11 cellular contexts compared by ENCODE assay signal in the genomic region with DNA sequence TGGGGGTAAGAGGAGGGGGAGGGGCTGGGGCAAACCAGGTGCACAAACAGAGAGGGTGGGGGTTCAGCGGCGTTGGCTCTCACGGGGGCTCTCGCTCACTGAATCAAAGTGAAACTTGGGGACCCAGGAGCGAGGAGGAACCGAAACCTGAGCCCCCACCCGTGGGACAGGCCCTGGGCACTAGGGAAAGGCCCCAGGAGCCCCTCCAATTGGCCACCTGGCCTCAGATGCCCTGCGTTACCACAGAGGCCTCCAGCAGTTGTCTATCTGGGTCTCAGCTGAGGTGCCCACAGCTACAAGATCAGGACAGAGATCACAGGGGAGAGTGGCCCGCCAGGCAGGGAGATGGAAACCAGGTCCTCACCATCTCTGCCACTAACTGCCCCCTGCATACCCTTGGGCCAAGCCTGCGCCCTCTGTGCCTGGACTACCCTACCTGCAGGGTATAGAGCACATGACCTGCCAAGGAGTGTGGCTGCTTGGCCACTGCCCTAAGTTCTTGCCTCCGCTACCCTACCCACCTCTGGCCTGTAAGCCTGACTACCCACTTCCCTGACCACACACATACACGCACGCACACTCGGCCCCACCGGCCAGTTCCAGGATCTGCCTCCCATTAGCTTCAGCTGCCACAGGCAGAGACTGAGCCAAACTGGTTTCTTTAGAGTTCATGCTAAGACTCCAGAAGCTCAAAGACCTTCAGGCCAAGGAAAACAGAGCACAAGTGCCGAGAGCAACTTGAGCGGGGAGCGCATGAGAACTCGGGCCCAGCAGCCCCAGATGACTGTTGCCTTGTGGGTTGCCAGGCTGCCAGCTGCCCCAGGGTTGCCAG. TPM values are rescaled to one million over a fixed set of nuclear protein-coding genes. Genes with fewer than 3 reads are reported as not detected.
DNase-seq lines count a peak whose midpoint lies in the region; ATAC-seq and TF ChIP-seq lines count a peak whose summit lies in the region.
"Had no signal": no experiment of that assay in that cellular context is flagged by ENCODE, and none has a peak within 500 bp of the region (broad histone marks: within the 10 kb centered on the region; RNA-seq: fewer than 3 reads in every experiment).

No MANE protein-coding gene starts in this region.

- intact Hi-C loops in ascending aorta (cut with DNase I): no loop called here
- intact Hi-C loops in left lung (cut with DNase I): loop anchor here in 1 of 2 donors (10.0 kb wide), 1 partner anchor 129 kb away; no protein-coding TSS in a partner anchor

- H3K27ac ChIP-seq in DOHH2 (ENCODE audit: low read depth, low read length) (peak overlapping the region; percentile 11), Karpas-422 (ENCODE audit: low read length) (peak overlapping the region; percentile 76), ascending aorta (no peak overlapping the region), left lung (no peak overlapping the region)

- H3K36me3 ChIP-seq in DOHH2 (ENCODE audit: control insufficient read depth, low read length) (peaks cover 96% of the 10 kb centered on the region), Karpas-422 (ENCODE audit: insufficient read depth, low read length) (peaks cover 91% of the 10 kb centered on the region), BE2C (peaks cover 44% of the 10 kb centered on the region), ascending aorta (no peaks in the 10 kb centered on the region), left lung (no peaks in the 10 kb centered on the region)

- peak overlapping the region; percentile 52; the same call in 1 of the 2 replicates for H3K4me2 ChIP-seq in DOHH2 (ENCODE audit: low read length)
- H3K4me2 ChIP-seq in Karpas-422 (ENCODE audit: low read depth, low read length, poor library complexity, severe bottlenecking): no peak overlapping the region

- H3K9me3 ChIP-seq in DOHH2 (ENCODE audit: control insufficient read depth, insufficient read depth, low read length) (peaks cover 3% of the 10 kb centered on the region; the same call in 1 of the 2 replicates), Karpas-422 (ENCODE audit: low read length) (no peaks in the 10 kb centered on the region), BE2C (no peaks in the 10 kb centered on the region), ascending aorta (peaks cover 0 to 3% of the 10 kb centered on the region in 2 donors), left lung (peaks cover 0 to 15% of the 10 kb centered on the region in 2 donors)

- H3K27me3 ChIP-seq in DOHH2 (ENCODE audit: control insufficient read depth, low read length) (no peaks in the 10 kb centered on the region), Karpas-422 (ENCODE audit: low read length) (no peaks in the 10 kb centered on the region), BE2C (no peaks in the 10 kb centered on the region), ascending aorta (no peaks in the 10 kb centered on the region), left lung (peaks cover 9 to 68% of the 10 kb centered on the region in 2 donors)

- peak overlapping the region; percentile 20; the same call in 1 of the 2 replicates for H3K9ac ChIP-seq in Karpas-422 (ENCODE audit: low read length)

- peaks cover 98% of the 10 kb centered on the region for H3K79me2 ChIP-seq in DOHH2 (ENCODE audit: control insufficient read depth, low read length)
- peaks cover 97% of the 10 kb centered on the region for H3K79me2 ChIP-seq in Karpas-422 (ENCODE audit: low read length)

- peaks cover 15% of the 10 kb centered on the region for H3F3A ChIP-seq in DOHH2 (ENCODE audit: control insufficient read depth, insufficient read depth)

- H3K4me1 ChIP-seq in DOHH2 (ENCODE audit: control insufficient read depth, low read length): peaks cover 88% of the 10 kb centered on the region
- H3K4me1 ChIP-seq in Karpas-422 (ENCODE audit: low read length): peaks cover 57% of the 10 kb centered on the region
- H3K4me1 ChIP-seq in BE2C: no peaks in the 10 kb centered on the region; the same call in 1 of the 2 replicates
- H3K4me1 ChIP-seq in ascending aorta: no peaks in the 10 kb centered on the region
- peaks cover 0 to 6% of the 10 kb centered on the region in 2 donors for H3K4me1 ChIP-seq in left lung

- H4K20me1 ChIP-seq in DOHH2 (ENCODE audit: control insufficient read depth, insufficient read depth, low read depth, low read length) (peaks cover 10% of the 10 kb centered on the region), Karpas-422 (ENCODE audit: insufficient read depth, low read depth, low read length) (0 out of 2 replicates have a peak, but pooled peaks cover 5% of the 10 kb centered on the region)

- H2AFZ ChIP-seq in Karpas-422 (ENCODE audit: low read length): no peak overlapping the region

- no peak for DNase-seq in Karpas-422
- DNase-seq in BE2C: no peak
- no peak for DNase-seq in ascending aorta (ENCODE audit: low spot score in 2 of 2)
- DNase-seq in left lung: no peak
- DNase-seq in HPDE6-E6E7 (ENCODE audit: extremely low spot score): no peak
- DNase-seq: HCEC 1CT, NCI-H1436 had no signal

- H3K4me3 ChIP-seq in DOHH2 (ENCODE audit: low read length): no peak overlapping the region
- no peak overlapping the region for H3K4me3 ChIP-seq in Karpas-422 (ENCODE audit: low read length)
- no peak overlapping the region for H3K4me3 ChIP-seq in BE2C (ENCODE audit: low read depth, low read length)
- H3K4me3 ChIP-seq in ascending aorta: no peak overlapping the region
- H3K4me3 ChIP-seq in left lung: no peak overlapping the region

- H3K9me2 ChIP-seq in DOHH2 (replicated peaks; ENCODE audit: control insufficient read depth, low read length) (no peaks in the 10 kb centered on the region), Karpas-422 (replicated peaks; ENCODE audit: insufficient read depth, low read length) (no peaks in the 10 kb centered on the region)

- ATAC-seq in HG02763 (IDR thresholded peaks at IDR 0.05; ENCODE audit: unreplicated experiment): peak; percentile 50
- no peak for ATAC-seq in left lung

- peak; percentile 68 for TF ChIP-seq POLR2A in GM19193 (IDR thresholded peaks at IDR 0.05; ENCODE audit: extremely low read depth, insufficient read depth, insufficient read length)

- no peak for TF ChIP-seq CTCF in DOHH2 (IDR thresholded peaks at IDR 0.05; ENCODE audit: low read depth, low read length, poor library complexity, severe bottlenecking)
- TF ChIP-seq CTCF in BE2C (IDR thresholded peaks at IDR 0.05; ENCODE audit: low read depth, low read length): no peak
- TF ChIP-seq CTCF in ascending aorta (IDR thresholded peaks at IDR 0.05): no peak
- no peak for TF ChIP-seq CTCF in left lung (IDR thresholded peaks at IDR 0.05)

RNA-seq across cellular contexts. Expression of a gene that starts 39.9 kb away (rescaled TPM):
- 88.9 and 93.3 TPM in 2 replicates for total RNA-seq in Karpas-422 (2014; rRNA removed; shearing (Covaris generic); ENCODE audit: low replicate concordance)
- polyA plus RNA-seq in BE2C (2012; ENCODE audit: insufficient read depth, insufficient read length, low read depth): 13.1 TPM
- total RNA-seq in ascending aorta: not detected
- under 1 TPM; 0.03 to 0.65 TPM for total RNA-seq in left lung
- total RNA-seq: osteocyte had no signal

Comparison
In these comparisons a context has a peak if more than half of its experiments do, and no peak if none do; other contexts are left out.
1. H3K27ac ChIP-seq: peak in DOHH2 (single experiment) and Karpas-422 (single experiment); none in ascending aorta (0 of 2) and left lung (0 of 2).
2. RNA of a gene that starts 39.9 kb away (total RNA-seq): 88.9 to 93.3 TPM in Karpas-422; 0.03 to 0.65 TPM in left lung and not detected in ascending aorta (single experiment); every median in the first group is over 10 times any median in the second.